34 cellular contexts compared by ENCODE assay signal in the genomic region with DNA sequence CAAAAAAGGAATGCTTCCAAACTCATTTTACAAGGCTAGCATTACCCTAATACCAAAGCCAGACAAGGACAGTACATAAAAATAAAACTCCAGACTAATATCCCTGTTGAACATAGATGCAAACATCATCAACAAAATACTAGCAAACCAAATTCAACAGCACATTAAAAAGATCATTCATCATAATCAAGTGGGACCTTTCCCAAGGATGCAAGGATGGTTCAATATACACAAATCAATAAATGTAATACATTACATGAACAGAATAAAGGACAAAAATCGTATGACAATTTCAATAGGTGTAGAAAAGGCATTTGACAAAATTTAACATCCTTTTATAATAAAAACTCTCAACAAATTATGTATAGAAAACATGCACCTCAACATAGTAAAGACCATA.
"Had no signal": no experiment of that assay in that cellular context is flagged by ENCODE, and none has a peak within 500 bp of the region (broad histone marks: within the 10 kb centered on the region; RNA-seq: fewer than 3 reads in every experiment).

No MANE protein-coding gene starts in this region.

- H3K36me3 ChIP-seq: MG63 had no signal

- H3K4me3 ChIP-seq: MG63 had no signal

- DNase-seq: Karpas-422, Kasumi-1, MG63, MM.1S, MV-4-11, NCI-H1048, NCI-H1092, NCI-H1092 treated with DMSO at 0.1 percent for 48 hours, NCI-H1105, NCI-H1105 treated with DMSO at 0.1 percent for 48 hours, NCI-H1417, NCI-H1417 treated with DMSO at 0.1 percent for 48 hours, NCI-H1436, NCI-H1436 treated with DMSO at 0.1 percent for 48 hours, NCI-H146, NCI-H1694, NCI-H1694 treated with DMSO at 0.1 percent for 48 hours, NCI-H187, NCI-H187 treated with DMSO at 0.1 percent for 48 hours, NCI-H1930, NCI-H2029, NCI-H2029 treated with DMSO at 0.1 percent for 48 hours, NCI-H2081, NCI-H2081 treated with DMSO at 0.1 percent for 48 hours, NCI-H2107, NCI-H2171, NCI-H2171 treated with DMSO at 0.1 percent for 48 hours, NCI-H2227 treated with DMSO at 0.1 percent for 48 hours, NCI-H226, NCI-H345, NCI-H446, NCI-H446 treated with DMSO at 0.1 percent for 48 hours, NCI-H510A, NCI-H510A treated with DMSO at 0.1 percent for 48 hours had no signal

- H3K27me3 ChIP-seq: MG63 had no signal
